Comparison of ENCODE assay signal across 1 cellular context in the genomic region with DNA sequence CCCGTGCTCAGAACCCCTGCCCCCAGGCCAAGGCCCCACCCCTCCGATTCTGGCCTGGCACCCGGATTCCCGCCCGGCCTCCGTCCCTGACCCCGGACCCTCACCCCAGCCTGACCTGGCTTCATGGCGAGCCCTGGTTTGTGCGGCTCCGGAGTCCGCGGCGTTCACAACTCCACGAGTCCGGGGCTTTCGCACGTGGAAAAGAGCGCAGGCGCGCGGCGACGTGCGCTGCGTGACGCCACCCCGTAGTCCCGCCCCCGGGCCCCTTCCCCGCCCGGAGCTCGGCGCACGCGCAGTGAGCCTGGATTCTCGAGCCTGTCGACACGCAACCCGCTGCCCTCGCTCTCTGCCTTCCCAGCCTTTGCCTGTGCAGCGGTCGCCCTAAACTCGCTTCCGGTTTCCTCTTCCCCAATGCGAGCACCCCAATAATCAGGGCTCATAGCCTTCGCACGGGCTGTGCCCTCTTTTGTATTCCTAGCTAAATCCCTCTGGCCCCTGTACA.
A peak's percentile ranks its signal among the peaks of the same experiment; 100 is the strongest.
TF ChIP-seq lines count a peak whose summit lies in the region.

A gene (minus strand): TSS at position 204 of the 502 bp plus-strand sequence. CDS start 79 bp downstream, at position 125.

TF ChIP-seq in WTC11, 78 proteins besides CTCF, POLR2A, EP300 and RAD21 (continued from another document):
- TF ChIP-seq SMAD4 (CRISPR knock-in tag; IDR thresholded peaks at IDR 0.05) (no peak), ESRRA (CRISPR knock-in tag; IDR thresholded peaks at IDR 0.05; ENCODE audit: borderline replicate concordance) (no peak; the same call in 1 of the 2 replicates), FOXP1 (CRISPR knock-in tag; IDR thresholded peaks at IDR 0.05; ENCODE audit: borderline replicate concordance) (peak; percentile 75; the same call in 1 of the 2 replicates), ELF4 (CRISPR knock-in tag; IDR thresholded peaks at IDR 0.05; ENCODE audit: low read depth) (no peak), KAT7 (CRISPR knock-in tag; IDR thresholded peaks at IDR 0.05; ENCODE audit: borderline replicate concordance) (no peak), ZBTB21 (CRISPR knock-in tag; IDR thresholded peaks at IDR 0.05; ENCODE audit: borderline replicate concordance) (peak; percentile 75; the same call in 1 of the 2 replicates), RELA (CRISPR knock-in tag; IDR thresholded peaks at IDR 0.05; ENCODE audit: borderline replicate concordance) (no peak), ZNF396 (CRISPR knock-in tag; IDR thresholded peaks at IDR 0.05; ENCODE audit: borderline replicate concordance) (no peak), ETV6 (CRISPR knock-in tag; IDR thresholded peaks at IDR 0.05) (0 out of 2 replicates have a peak, but pooled peaks have one; percentile 24), GABPB1 (CRISPR knock-in tag; IDR thresholded peaks at IDR 0.05) (peak; percentile 12; the same call in 1 of the 2 replicates), SP1 (CRISPR knock-in tag; conservative IDR thresholded peaks at IDR 0.05) (peak; percentile 79), SOX15 (CRISPR knock-in tag; IDR thresholded peaks at IDR 0.05) (no peak), ZNF423 (CRISPR knock-in tag; IDR thresholded peaks at IDR 0.05) (no peak)
- TF ChIP-seq, protein P1, sequence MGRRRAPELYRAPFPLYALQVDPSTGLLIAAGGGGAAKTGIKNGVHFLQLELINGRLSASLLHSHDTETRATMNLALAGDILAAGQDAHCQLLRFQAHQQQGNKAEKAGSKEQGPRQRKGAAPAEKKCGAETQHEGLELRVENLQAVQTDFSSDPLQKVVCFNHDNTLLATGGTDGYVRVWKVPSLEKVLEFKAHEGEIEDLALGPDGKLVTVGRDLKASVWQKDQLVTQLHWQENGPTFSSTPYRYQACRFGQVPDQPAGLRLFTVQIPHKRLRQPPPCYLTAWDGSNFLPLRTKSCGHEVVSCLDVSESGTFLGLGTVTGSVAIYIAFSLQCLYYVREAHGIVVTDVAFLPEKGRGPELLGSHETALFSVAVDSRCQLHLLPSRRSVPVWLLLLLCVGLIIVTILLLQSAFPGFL (CRISPR knock-in tag; IDR thresholded peaks at IDR 0.05; ENCODE audit: borderline replicate concordance): no peak
- TF ChIP-seq, protein P2, sequence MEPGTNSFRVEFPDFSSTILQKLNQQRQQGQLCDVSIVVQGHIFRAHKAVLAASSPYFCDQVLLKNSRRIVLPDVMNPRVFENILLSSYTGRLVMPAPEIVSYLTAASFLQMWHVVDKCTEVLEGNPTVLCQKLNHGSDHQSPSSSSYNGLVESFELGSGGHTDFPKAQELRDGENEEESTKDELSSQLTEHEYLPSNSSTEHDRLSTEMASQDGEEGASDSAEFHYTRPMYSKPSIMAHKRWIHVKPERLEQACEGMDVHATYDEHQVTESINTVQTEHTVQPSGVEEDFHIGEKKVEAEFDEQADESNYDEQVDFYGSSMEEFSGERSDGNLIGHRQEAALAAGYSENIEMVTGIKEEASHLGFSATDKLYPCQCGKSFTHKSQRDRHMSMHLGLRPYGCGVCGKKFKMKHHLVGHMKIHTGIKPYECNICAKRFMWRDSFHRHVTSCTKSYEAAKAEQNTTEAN (CRISPR knock-in tag; IDR thresholded peaks at IDR 0.05): no peak; the same call in 1 of the 2 replicates
- TF ChIP-seq, protein P3, sequence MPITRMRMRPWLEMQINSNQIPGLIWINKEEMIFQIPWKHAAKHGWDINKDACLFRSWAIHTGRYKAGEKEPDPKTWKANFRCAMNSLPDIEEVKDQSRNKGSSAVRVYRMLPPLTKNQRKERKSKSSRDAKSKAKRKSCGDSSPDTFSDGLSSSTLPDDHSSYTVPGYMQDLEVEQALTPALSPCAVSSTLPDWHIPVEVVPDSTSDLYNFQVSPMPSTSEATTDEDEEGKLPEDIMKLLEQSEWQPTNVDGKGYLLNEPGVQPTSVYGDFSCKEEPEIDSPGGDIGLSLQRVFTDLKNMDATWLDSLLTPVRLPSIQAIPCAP (CRISPR knock-in tag; IDR thresholded peaks at IDR 0.05): no peak
- TF ChIP-seq, protein P4, sequence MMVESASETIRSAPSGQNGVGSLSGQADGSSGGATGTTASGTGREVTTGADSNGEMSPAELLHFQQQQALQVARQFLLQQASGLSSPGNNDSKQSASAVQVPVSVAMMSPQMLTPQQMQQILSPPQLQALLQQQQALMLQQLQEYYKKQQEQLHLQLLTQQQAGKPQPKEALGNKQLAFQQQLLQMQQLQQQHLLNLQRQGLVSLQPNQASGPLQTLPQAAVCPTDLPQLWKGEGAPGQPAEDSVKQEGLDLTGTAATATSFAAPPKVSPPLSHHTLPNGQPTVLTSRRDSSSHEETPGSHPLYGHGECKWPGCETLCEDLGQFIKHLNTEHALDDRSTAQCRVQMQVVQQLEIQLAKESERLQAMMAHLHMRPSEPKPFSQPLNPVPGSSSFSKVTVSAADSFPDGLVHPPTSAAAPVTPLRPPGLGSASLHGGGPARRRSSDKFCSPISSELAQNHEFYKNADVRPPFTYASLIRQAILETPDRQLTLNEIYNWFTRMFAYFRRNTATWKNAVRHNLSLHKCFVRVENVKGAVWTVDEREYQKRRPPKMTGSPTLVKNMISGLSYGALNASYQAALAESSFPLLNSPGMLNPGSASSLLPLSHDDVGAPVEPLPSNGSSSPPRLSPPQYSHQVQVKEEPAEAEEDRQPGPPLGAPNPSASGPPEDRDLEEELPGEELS (CRISPR knock-in tag; IDR thresholded peaks at IDR 0.05): peak; percentile 32; the same call in 1 of the 2 replicates
- TF ChIP-seq, protein P5, sequence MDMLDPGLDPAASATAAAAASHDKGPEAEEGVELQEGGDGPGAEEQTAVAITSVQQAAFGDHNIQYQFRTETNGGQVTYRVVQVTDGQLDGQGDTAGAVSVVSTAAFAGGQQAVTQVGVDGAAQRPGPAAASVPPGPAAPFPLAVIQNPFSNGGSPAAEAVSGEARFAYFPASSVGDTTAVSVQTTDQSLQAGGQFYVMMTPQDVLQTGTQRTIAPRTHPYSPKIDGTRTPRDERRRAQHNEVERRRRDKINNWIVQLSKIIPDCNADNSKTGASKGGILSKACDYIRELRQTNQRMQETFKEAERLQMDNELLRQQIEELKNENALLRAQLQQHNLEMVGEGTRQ (CRISPR knock-in tag; IDR thresholded peaks at IDR 0.05): peak; percentile 46; the same call in 1 of the 2 replicates
- TF ChIP-seq, protein P6, sequence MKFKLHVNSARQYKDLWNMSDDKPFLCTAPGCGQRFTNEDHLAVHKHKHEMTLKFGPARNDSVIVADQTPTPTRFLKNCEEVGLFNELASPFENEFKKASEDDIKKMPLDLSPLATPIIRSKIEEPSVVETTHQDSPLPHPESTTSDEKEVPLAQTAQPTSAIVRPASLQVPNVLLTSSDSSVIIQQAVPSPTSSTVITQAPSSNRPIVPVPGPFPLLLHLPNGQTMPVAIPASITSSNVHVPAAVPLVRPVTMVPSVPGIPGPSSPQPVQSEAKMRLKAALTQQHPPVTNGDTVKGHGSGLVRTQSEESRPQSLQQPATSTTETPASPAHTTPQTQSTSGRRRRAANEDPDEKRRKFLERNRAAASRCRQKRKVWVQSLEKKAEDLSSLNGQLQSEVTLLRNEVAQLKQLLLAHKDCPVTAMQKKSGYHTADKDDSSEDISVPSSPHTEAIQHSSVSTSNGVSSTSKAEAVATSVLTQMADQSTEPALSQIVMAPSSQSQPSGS (CRISPR knock-in tag; IDR thresholded peaks at IDR 0.05; ENCODE audit: borderline replicate concordance, low read depth): no peak
- TF ChIP-seq, protein P7, sequence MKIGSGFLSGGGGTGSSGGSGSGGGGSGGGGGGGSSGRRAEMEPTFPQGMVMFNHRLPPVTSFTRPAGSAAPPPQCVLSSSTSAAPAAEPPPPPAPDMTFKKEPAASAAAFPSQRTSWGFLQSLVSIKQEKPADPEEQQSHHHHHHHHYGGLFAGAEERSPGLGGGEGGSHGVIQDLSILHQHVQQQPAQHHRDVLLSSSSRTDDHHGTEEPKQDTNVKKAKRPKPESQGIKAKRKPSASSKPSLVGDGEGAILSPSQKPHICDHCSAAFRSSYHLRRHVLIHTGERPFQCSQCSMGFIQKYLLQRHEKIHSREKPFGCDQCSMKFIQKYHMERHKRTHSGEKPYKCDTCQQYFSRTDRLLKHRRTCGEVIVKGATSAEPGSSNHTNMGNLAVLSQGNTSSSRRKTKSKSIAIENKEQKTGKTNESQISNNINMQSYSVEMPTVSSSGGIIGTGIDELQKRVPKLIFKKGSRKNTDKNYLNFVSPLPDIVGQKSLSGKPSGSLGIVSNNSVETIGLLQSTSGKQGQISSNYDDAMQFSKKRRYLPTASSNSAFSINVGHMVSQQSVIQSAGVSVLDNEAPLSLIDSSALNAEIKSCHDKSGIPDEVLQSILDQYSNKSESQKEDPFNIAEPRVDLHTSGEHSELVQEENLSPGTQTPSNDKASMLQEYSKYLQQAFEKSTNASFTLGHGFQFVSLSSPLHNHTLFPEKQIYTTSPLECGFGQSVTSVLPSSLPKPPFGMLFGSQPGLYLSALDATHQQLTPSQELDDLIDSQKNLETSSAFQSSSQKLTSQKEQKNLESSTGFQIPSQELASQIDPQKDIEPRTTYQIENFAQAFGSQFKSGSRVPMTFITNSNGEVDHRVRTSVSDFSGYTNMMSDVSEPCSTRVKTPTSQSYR (CRISPR knock-in tag; IDR thresholded peaks at IDR 0.05): no peak
- TF ChIP-seq, protein P8, sequence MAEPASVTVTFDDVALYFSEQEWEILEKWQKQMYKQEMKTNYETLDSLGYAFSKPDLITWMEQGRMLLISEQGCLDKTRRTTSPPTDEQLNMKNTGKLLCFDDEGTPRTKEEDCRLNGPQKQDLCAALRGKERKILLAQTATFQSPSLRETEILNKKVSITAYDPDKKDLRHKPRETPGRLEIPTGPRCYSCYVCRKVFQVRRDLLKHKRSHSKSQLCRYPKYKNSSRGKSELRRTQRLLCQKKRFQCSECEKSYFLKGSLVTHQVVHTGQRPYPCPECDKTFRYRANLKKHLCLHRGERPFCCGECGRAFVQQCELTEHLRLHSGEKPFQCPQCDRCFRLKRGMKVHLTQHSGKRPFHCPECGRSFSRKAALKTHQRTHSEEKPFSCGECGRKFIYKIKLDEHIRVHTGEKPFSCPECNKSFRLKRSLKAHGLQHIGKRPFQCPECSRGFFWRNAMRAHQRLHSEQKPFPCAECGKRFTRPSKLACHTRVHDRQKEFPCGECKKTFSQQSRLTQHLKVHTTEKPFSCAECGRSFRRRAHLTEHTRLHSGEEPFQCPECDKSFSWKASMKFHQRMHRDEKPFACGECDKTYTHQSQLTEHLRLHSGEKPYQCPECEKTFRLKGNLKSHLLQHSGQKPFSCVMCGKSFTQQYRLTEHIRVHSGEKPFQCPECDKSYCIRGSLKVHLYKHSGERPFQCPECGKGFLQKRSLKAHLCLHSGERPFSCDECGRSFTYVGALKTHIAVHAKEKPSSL (CRISPR knock-in tag; conservative IDR thresholded peaks at IDR 0.05): no peak
